15 cellular contexts compared by ENCODE assay signal in genomic region chr11:125078016-125078415, GRCh38. TPM values are rescaled to one million over a fixed set of nuclear protein-coding genes. Genes with fewer than 3 reads are reported as not detected.
A peak's percentile ranks its signal among the peaks of the same experiment; 100 is the strongest.
DNase-seq lines count a peak whose midpoint lies in the region; TF ChIP-seq lines count a peak whose summit lies in the region.
"Had no signal": no experiment of that assay in that cellular context is flagged by ENCODE, and none has a peak within 500 bp of the region (broad histone marks: within the 10 kb centered on the region; RNA-seq: fewer than 3 reads in every experiment).

No MANE protein-coding gene starts in this region.

- DNase-seq in CD14-positive monocyte (ENCODE audit: low spot score) = no peak
- peak; percentile 71 for DNase-seq in osteocyte (ENCODE audit: extremely low spot score, unreplicated experiment)
- no peak for DNase-seq in MV-4-11 (lab: John Stamatoyannopoulos, UW)
- no peak for DNase-seq in immature natural killer cell
- DNase-seq: CD4-positive, alpha-beta memory T cell; DMS79 treated with DMSO at 0.1 percent for 48 hours; GF-D8; GOT3; H7; HFFc6 had no signal

- TF ChIP-seq CTCF in CD14-positive monocyte (IDR thresholded peaks at IDR 0.05) (no peak), osteocyte (IDR thresholded peaks at IDR 0.05) (no peak)

- H3K27me3 Mint-ChIP-seq in CD14-positive monocyte (ENCODE audit: low read depth in 3 of 3) = peaks cover 0 to 8% (median 4%) of the 10 kb centered on the region in 3 donors
- H3K27me3 Mint-ChIP-seq in dendritic cell treated with granulocyte-macrophage colony-stimulating factor and Interleukin-4, amounts not matched to agents 40 ng/mL and 50 ng/mL, for 4 days = no peaks in the 10 kb centered on the region
- H3K27me3 Mint-ChIP-seq in osteocyte (ENCODE audit: unreplicated experiment) = no peaks in the 10 kb centered on the region
- H3K27me3 Mint-ChIP-seq in immature natural killer cell (ENCODE audit: low read depth in 3 of 3) = peaks cover 6 to 7% (median 6%) of the 10 kb centered on the region in 3 donors
- H3K27me3 Mint-ChIP-seq: B cell had no signal

- H3K4me1 Mint-ChIP-seq in CD14-positive monocyte = peaks cover 59% of the 10 kb centered on the region
- peaks cover 70% of the 10 kb centered on the region for H3K4me1 Mint-ChIP-seq in dendritic cell treated with granulocyte-macrophage colony-stimulating factor and Interleukin-4, amounts not matched to agents 40 ng/mL and 50 ng/mL, for 4 days (ENCODE audit: low read depth)
- peaks cover 9% of the 10 kb centered on the region for H3K4me1 Mint-ChIP-seq in osteocyte (ENCODE audit: unreplicated experiment)
- H3K4me1 Mint-ChIP-seq in immature natural killer cell = no peaks in the 10 kb centered on the region
- H3K4me1 Mint-ChIP-seq: CD4-positive, alpha-beta memory T cell had no signal

- peak overlapping the region; percentile 40 for H3K4me2 ChIP-seq in BLaER1

- no peaks in the 10 kb centered on the region for H3K9me3 ChIP-seq in BLaER1

- H4K20me1 ChIP-seq in BLaER1 = no peaks in the 10 kb centered on the region

- intact Hi-C loops in CD14-positive monocyte (cut with micrococcal nuclease) = no loop called here
- intact Hi-C loops in dendritic cell treated with granulocyte-macrophage colony-stimulating factor and Interleukin-4, amounts not matched to agents 40 ng/mL and 50 ng/mL, for 4 days (cut with micrococcal nuclease) = loop anchor here (10.0 kb wide), 1 partner anchor 517 kb away; the partner anchor contains the start of gene STT3A

- peak overlapping the region; percentile 3 to 77 (median 53) for H3K27ac Mint-ChIP-seq in CD14-positive monocyte
- peak overlapping the region; percentile 49 for H3K27ac Mint-ChIP-seq in dendritic cell treated with granulocyte-macrophage colony-stimulating factor and Interleukin-4, amounts not matched to agents 40 ng/mL and 50 ng/mL, for 4 days
- H3K27ac Mint-ChIP-seq in osteocyte (ENCODE audit: unreplicated experiment) = no peak overlapping the region
- H3K27ac Mint-ChIP-seq in immature natural killer cell = no peak overlapping the region
- H3K27ac Mint-ChIP-seq: B cell; CD4-positive, alpha-beta memory T cell; HFFc6 had no signal

- H3K36me3 Mint-ChIP-seq in CD14-positive monocyte = peaks cover 78 to 91% of the 10 kb centered on the region in 2 donors
- peaks cover 96% of the 10 kb centered on the region for H3K36me3 Mint-ChIP-seq in dendritic cell treated with granulocyte-macrophage colony-stimulating factor and Interleukin-4, amounts not matched to agents 40 ng/mL and 50 ng/mL, for 4 days (ENCODE audit: low read depth)
- no peaks in the 10 kb centered on the region for H3K36me3 Mint-ChIP-seq in osteocyte (ENCODE audit: unreplicated experiment)
- no peaks in the 10 kb centered on the region for H3K36me3 Mint-ChIP-seq in immature natural killer cell
- H3K36me3 Mint-ChIP-seq: CD4-positive, alpha-beta memory T cell had no signal

- H3K9me3 Mint-ChIP-seq in CD14-positive monocyte = peaks cover 0 to 2% (median 0%) of the 10 kb centered on the region in 7 donors
- H3K9me3 Mint-ChIP-seq in dendritic cell treated with granulocyte-macrophage colony-stimulating factor and Interleukin-4, amounts not matched to agents 40 ng/mL and 50 ng/mL, for 4 days = no peaks in the 10 kb centered on the region
- H3K9me3 Mint-ChIP-seq in osteocyte (ENCODE audit: unreplicated experiment) = no peaks in the 10 kb centered on the region
- H3K9me3 Mint-ChIP-seq in immature natural killer cell = no peaks in the 10 kb centered on the region
- H3K9me3 Mint-ChIP-seq: CD4-positive, alpha-beta memory T cell; HFFc6 had no signal

- no peak overlapping the region for H3K9ac ChIP-seq in BLaER1

- H3K4me3 Mint-ChIP-seq in CD14-positive monocyte (no peak overlapping the region), osteocyte (ENCODE audit: unreplicated experiment) (no peak overlapping the region), immature natural killer cell (no peak overlapping the region)
- H3K4me3 Mint-ChIP-seq in dendritic cell treated with granulocyte-macrophage colony-stimulating factor and Interleukin-4, amounts not matched to agents 40 ng/mL and 50 ng/mL, for 4 days = no peak overlapping the region
- H3K4me3 Mint-ChIP-seq: B cell; CD4-positive, alpha-beta memory T cell; HFFc6 had no signal

- H3K4me3 ChIP-seq in BLaER1 = no peak overlapping the region
- H3K4me3 ChIP-seq: K562 had no signal

- no peaks in the 10 kb centered on the region for H3K36me3 ChIP-seq in BLaER1

- H3K4me1 ChIP-seq in BLaER1 = peaks cover 39% of the 10 kb centered on the region

- H3K27ac ChIP-seq in BLaER1 = no peak overlapping the region
- H3K27ac ChIP-seq: C4-2B had no signal

- H3K27me3 ChIP-seq in BLaER1 = no peaks in the 10 kb centered on the region

RNA-seq across cellular contexts. Expression of gene SLC37A2, which starts 14.9 kb away (rescaled TPM):
- polyA plus RNA-seq in CD14-positive monocyte = 10 to 100 TPM; 70.8 to 81.5 TPM
- 0.37 and 0.64 TPM in 2 replicates for total RNA-seq in osteocyte
- 1 to 10 TPM in 1 of 3 donors, under 1 TPM in 2; 0.37 to 2.1 (median 0.61) TPM for polyA plus RNA-seq in immature natural killer cell
- polyA plus RNA-seq: CD4-positive, alpha-beta memory T cell had no signal

RNA-seq across cellular contexts. Expression of gene TMEM218, which starts 33.4 kb away (rescaled TPM):
- 10 to 100 TPM; 55.7 to 57.7 TPM for polyA plus RNA-seq in CD14-positive monocyte
- total RNA-seq in osteocyte = 19.9 and 23.7 TPM in 2 replicates
- polyA plus RNA-seq in immature natural killer cell = 10 to 100 TPM; 39.9 to 54.9 (median 46.6) TPM

Comparison
In these comparisons a context has a peak if more than half of its experiments do, and no peak if none do; other contexts are left out.
1. H3K27ac Mint-ChIP-seq: peak in CD14-positive monocyte (7 of 7) and dendritic cell treated with granulocyte-macrophage colony-stimulating factor and Interleukin-4, amounts not matched to agents 40 ng/mL and 50 ng/mL, for 4 days (single experiment); none in osteocyte (single experiment) and immature natural killer cell (0 of 6).
2. RNA of gene SLC37A2, which starts 14.9 kb away (polyA plus RNA-seq): 70.8 to 81.5 TPM in CD14-positive monocyte; 0.37 to 2.1 TPM in immature natural killer cell; every median in the first group is over 10 times any median in the second.